ENCODE assay signal across 22 cellular contexts in the genomic region with DNA sequence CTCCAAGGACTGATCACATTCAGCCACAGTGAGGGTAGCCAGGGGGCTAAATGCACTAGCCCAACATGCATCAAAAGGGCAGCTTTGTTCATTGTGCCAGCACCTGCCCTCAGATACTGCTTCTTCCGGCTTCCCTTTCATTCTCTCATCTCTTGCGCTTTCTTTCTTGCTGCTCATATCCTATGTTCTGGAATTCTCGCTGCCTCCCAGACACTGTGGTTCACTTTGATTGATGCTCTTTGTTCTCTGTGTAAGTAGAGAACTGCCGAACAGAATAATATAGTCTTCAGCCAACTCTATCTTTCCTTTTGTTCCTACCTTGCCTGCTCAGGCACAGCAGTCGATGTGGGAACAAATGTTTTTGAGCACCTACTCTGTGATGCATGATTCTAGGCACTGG. TPM values are rescaled to one million over a fixed set of nuclear protein-coding genes. Genes with fewer than 3 reads are reported as not detected.
DNase-seq lines count a peak whose midpoint lies in the region; ATAC-seq, FAIRE-seq and TF ChIP-seq lines count a peak whose summit lies in the region.
"Had no signal": no experiment of that assay in that cellular context is flagged by ENCODE, and none has a peak within 500 bp of the region (broad histone marks: within the 10 kb centered on the region; RNA-seq: fewer than 3 reads in every experiment).

No MANE protein-coding gene starts in this region.

- no peak for TF ChIP-seq EP300 in neural cell (conservative IDR thresholded peaks at IDR 0.05; ENCODE audit: poor library complexity, severe bottlenecking)

- H3K9ac ChIP-seq in neural cell (ENCODE audit: low read length): peak overlapping the region; percentile 38

- no peaks in the 10 kb centered on the region for H3K36me3 Mint-ChIP-seq in GM23338 (ENCODE audit: low read depth)
- H3K36me3 Mint-ChIP-seq: CD4-positive, CD25-positive, alpha-beta regulatory T cell had no signal

- TF ChIP-seq CTCF in A673 (conservative IDR thresholded peaks at IDR 0.05; ENCODE audit: low read depth, low read length): no peak
- no peak for TF ChIP-seq CTCF in GM23338 (conservative IDR thresholded peaks at IDR 0.05; ENCODE audit: low read depth in 2 of 2)
- no peak for TF ChIP-seq CTCF in neural cell (IDR thresholded peaks at IDR 0.05; ENCODE audit: poor library complexity, severe bottlenecking)

- intact Hi-C loops in A673 (cut with micrococcal nuclease; ENCODE audit: unreplicated experiment): no loop called here

- H3K27me3 ChIP-seq in A673 (replicated peaks; ENCODE audit: insufficient read depth, low read depth, low read length, poor library complexity) (no peaks in the 10 kb centered on the region), GM23338 (ENCODE audit: insufficient read depth) (peaks cover 2% of the 10 kb centered on the region; the same call in 1 of the 2 replicates), neural cell (ENCODE audit: insufficient read depth, low read depth, low read length) (no peaks in the 10 kb centered on the region)
- H3K27me3 ChIP-seq: BE2C had no signal

- H3K4me3 Mint-ChIP-seq in GM23338: no peak overlapping the region
- H3K4me3 Mint-ChIP-seq: CD4-positive, CD25-positive, alpha-beta regulatory T cell; CD8-positive, alpha-beta memory T cell had no signal

- no peaks in the 10 kb centered on the region for H3K9me3 ChIP-seq in A673 (ENCODE audit: low read depth, low read length, poor library complexity, severe bottlenecking)
- H3K9me3 ChIP-seq in neural cell (ENCODE audit: low read length): no peaks in the 10 kb centered on the region
- H3K9me3 ChIP-seq: BE2C, Caco-2 had no signal

- DNase-seq in A673 (ENCODE audit: low spot score) (no peak), GM23338 (ENCODE audit: low spot score) (no peak), SW480 (ENCODE audit: low spot score) (peak; percentile 47), RCC 7860 (ENCODE audit: low spot score) (no peak)
- DNase-seq in NK-92 treated with Interleukin-12 subunit alpha and Interleukin-12 subunit beta, amount 100 ng/mL, for 24 hours (lab: John Stamatoyannopoulos, UW): no peak
- DNase-seq in stimulated activated naive CD8-positive, alpha-beta T cell treated with anti-CD3 and anti-CD28 coated beads, Interleukin-15, Interleukin-2, amounts not matched to agents 100 U/mL and 50 U/mL, for 24 hours: no peak
- DNase-seq: ACHN; BE2C; C1 segment of cervical spinal cord; Caco-2; CD4-positive, CD25-positive, alpha-beta regulatory T cell; CD8-positive, alpha-beta memory T cell; IMR-90 had no signal

- H3K36me3 ChIP-seq in A673 (ENCODE audit: insufficient read depth, low read length, poor library complexity, severe bottlenecking): no peaks in the 10 kb centered on the region
- no peaks in the 10 kb centered on the region for H3K36me3 ChIP-seq in GM23338 (ENCODE audit: insufficient read depth)
- no peaks in the 10 kb centered on the region for H3K36me3 ChIP-seq in neural cell (ENCODE audit: insufficient read depth, low read length)
- H3K36me3 ChIP-seq: BE2C had no signal

- no peak for FAIRE-seq in RCC 7860 (lab: Jason Lieb, UNC)
- FAIRE-seq: D721Med, G401.6, GM12891, GM19239, H54, HTR-8/SVneo had no signal

- H2AFZ ChIP-seq in GM23338: peak overlapping the region; percentile 96
- peak overlapping the region; percentile 25 for H2AFZ ChIP-seq in neural cell (ENCODE audit: low read depth, low read length)

- H3K4me1 Mint-ChIP-seq in GM23338: peaks cover 8% of the 10 kb centered on the region; the same call in 2 of the 3 replicates
- H3K4me1 Mint-ChIP-seq: CD4-positive, CD25-positive, alpha-beta regulatory T cell had no signal

- H3F3A ChIP-seq in GM23338 (replicated peaks; ENCODE audit: low read depth) (no peaks in the 10 kb centered on the region), neural cell (ENCODE audit: insufficient read depth, low read length, poor library complexity, severe bottlenecking) (no peaks in the 10 kb centered on the region)

- H3K27me3 Mint-ChIP-seq in GM23338 (ENCODE audit: insufficient read depth, low read depth, poor library complexity): peaks cover 8% of the 10 kb centered on the region

- H3K79me2 ChIP-seq in GM23338 (replicated peaks; ENCODE audit: insufficient read depth) (no peaks in the 10 kb centered on the region), neural cell (replicated peaks; ENCODE audit: insufficient read depth, low read length) (no peaks in the 10 kb centered on the region)

- no TSS peak for BruUV-seq in A673 (replicated peaks; lab: Mats Ljungman, UMichigan)

- no peaks in the 10 kb centered on the region for H4K20me1 ChIP-seq in GM23338 (replicated peaks; ENCODE audit: insufficient read depth)
- H4K20me1 ChIP-seq in neural cell (ENCODE audit: insufficient read depth): no peaks in the 10 kb centered on the region

- ATAC-seq in GM23338: no peak
- no peak for ATAC-seq in stimulated activated naive CD8-positive, alpha-beta T cell treated with anti-CD3 and anti-CD28 coated beads, Interleukin-15, Interleukin-2, amounts not matched to agents 100 U/mL and 50 U/mL, for 24 hours
- ATAC-seq: HCT116 had no signal

- H3K4me2 ChIP-seq in GM23338 (no peak overlapping the region), neural cell (ENCODE audit: low read length) (no peak overlapping the region)

- CTCF ChIA-PET in A673 (lab: Charles Lee): no interaction called here

- H3K27ac Mint-ChIP-seq in GM23338: no peak overlapping the region
- H3K27ac Mint-ChIP-seq: CD8-positive, alpha-beta memory T cell had no signal

- H3K9me3 Mint-ChIP-seq in GM23338: no peaks in the 10 kb centered on the region
- H3K9me3 Mint-ChIP-seq: CD8-positive, alpha-beta memory T cell had no signal

- H3K9me2 ChIP-seq in GM23338 (ENCODE audit: insufficient read depth) (peaks cover 5% of the 10 kb centered on the region; the same call in 1 of the 2 replicates), neural cell (ENCODE audit: insufficient read depth, low read length) (no peaks in the 10 kb centered on the region)

- POLR2A ChIA-PET in A673 (lab: Charles Lee; ENCODE audit: low non-redundant PET): no interaction called here

- peaks cover 42% of the 10 kb centered on the region for H3K4me1 ChIP-seq in A673 (ENCODE audit: insufficient read depth, low read length, poor library complexity, severe bottlenecking)
- peaks cover 7% of the 10 kb centered on the region for H3K4me1 ChIP-seq in GM23338 (ENCODE audit: insufficient read depth)
- H3K4me1 ChIP-seq: BE2C, Caco-2 had no signal

- peak overlapping the region; percentile 9 for H3K27ac ChIP-seq in A673 (ENCODE audit: low read depth, low read length, poor library complexity, severe bottlenecking)
- no peak overlapping the region for H3K27ac ChIP-seq in GM23338 (ENCODE audit: low read depth)
- peak overlapping the region; percentile 53 for H3K27ac ChIP-seq in neural cell (ENCODE audit: low read length)

- TF ChIP-seq RAD21 in neural cell (conservative IDR thresholded peaks at IDR 0.05): no peak

- H3K4me3 ChIP-seq in A673 (ENCODE audit: low read depth, low read length, poor library complexity, severe bottlenecking): no peak overlapping the region
- no peak overlapping the region for H3K4me3 ChIP-seq in GM23338
- no peak overlapping the region for H3K4me3 ChIP-seq in neural cell (ENCODE audit: low read length)

TF ChIP-seq in GM23338, 12 proteins besides CTCF, POLR2A, EP300 and RAD21 (continues in another document):
- TF ChIP-seq ZNF331 (CRISPR knock-in tag; IDR thresholded peaks at IDR 0.05; ENCODE audit: low read depth) (no peak), EZH2phosphoT487 (IDR thresholded peaks at IDR 0.05; ENCODE audit: unreplicated experiment) (no peak), NANOG (IDR thresholded peaks at IDR 0.05; ENCODE audit: borderline replicate concordance) (no peak), POLR2AphosphoS5 (IDR thresholded peaks at IDR 0.05; ENCODE audit: low read depth) (no peak), STAT1 (IDR thresholded peaks at IDR 0.05; ENCODE audit: unreplicated experiment) (no peak), EZH2 (IDR thresholded peaks at IDR 0.05; ENCODE audit: low read depth, unreplicated experiment) (no peak), ZNF114 (CRISPR knock-in tag; IDR thresholded peaks at IDR 0.05) (no peak), CREB1 (CRISPR knock-in tag; IDR thresholded peaks at IDR 0.05; ENCODE audit: low read depth) (no peak)
- TF ChIP-seq, protein P1, sequence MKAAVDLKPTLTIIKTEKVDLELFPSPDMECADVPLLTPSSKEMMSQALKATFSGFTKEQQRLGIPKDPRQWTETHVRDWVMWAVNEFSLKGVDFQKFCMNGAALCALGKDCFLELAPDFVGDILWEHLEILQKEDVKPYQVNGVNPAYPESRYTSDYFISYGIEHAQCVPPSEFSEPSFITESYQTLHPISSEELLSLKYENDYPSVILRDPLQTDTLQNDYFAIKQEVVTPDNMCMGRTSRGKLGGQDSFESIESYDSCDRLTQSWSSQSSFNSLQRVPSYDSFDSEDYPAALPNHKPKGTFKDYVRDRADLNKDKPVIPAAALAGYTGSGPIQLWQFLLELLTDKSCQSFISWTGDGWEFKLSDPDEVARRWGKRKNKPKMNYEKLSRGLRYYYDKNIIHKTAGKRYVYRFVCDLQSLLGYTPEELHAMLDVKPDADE (IDR thresholded peaks at IDR 0.05): no peak

TF ChIP-seq in neural cell, 6 proteins besides CTCF, POLR2A, EP300 and RAD21 (continues in another document):
- TF ChIP-seq SMC3 (conservative IDR thresholded peaks at IDR 0.05; ENCODE audit: poor library complexity): no peak

RNA-seq across cellular contexts. Expression of a gene that starts 50.1 kb away (rescaled TPM):
- 66.0 and 71.9 TPM in 2 replicates for total RNA-seq in A673 (2021)
- total RNA-seq in GM23338 (2014; rRNA removed; shearing (Covaris generic)): 41.7 and 42.6 TPM in 2 replicates
- polyA plus RNA-seq in GM23338 (2016; fragmentation: Nextera tagmentation; extraction: Ambion mirVana) (25.4 and 31.2 TPM in 2 replicates), neural cell (8.1 and 9.9 TPM in 2 replicates)
- 17.5 and 18.3 TPM in 2 replicates for polyA minus RNA-seq in neural cell
- total RNA-seq: A172; CD8-positive, alpha-beta memory T cell; IMR-90 had no signal
- polyA plus RNA-seq: CD4-positive, CD25-positive, alpha-beta regulatory T cell; CD8-positive, alpha-beta memory T cell; IMR-90 had no signal
